Comparison of ENCODE assay signal across 1 cellular context in genomic region chr1:155273134-155273982, GRCh38.
TF ChIP-seq lines count a peak whose summit lies in the region.

Gene CLK2, minus strand, starts transcription at chr1:155273504. Its CDS starts 2,527 bp downstream, at chr1:155270977.

TF ChIP-seq in HepG2, 621 proteins besides CTCF, POLR2A, EP300 and RAD21 (continued from another document and continues in another):
- TF ChIP-seq ZNF691 (CRISPR knock-in tag; IDR thresholded peaks at IDR 0.05; ENCODE audit: borderline replicate concordance, low read depth) (0 out of 2 replicates have a peak, but pooled peaks have one; percentile 48), ZNF629 (CRISPR knock-in tag; conservative IDR thresholded peaks at IDR 0.05) (no peak), SP4 (CRISPR knock-in tag; IDR thresholded peaks at IDR 0.05) (peak; percentile 90), KDM5A (IDR thresholded peaks at IDR 0.05; ENCODE audit: borderline replicate concordance, low read length) (peak; percentile 70; the same call in 1 of the 2 replicates), ZNF619 (CRISPR knock-in tag; IDR thresholded peaks at IDR 0.05) (no peak), STAT5B (CRISPR knock-in tag; IDR thresholded peaks at IDR 0.05) (no peak), KAT8 (CRISPR knock-in tag; IDR thresholded peaks at IDR 0.05) (peak; percentile 92), PHB2 (IDR thresholded peaks at IDR 0.05; ENCODE audit: partially characterized antibody) (no peak), ARNT (IDR thresholded peaks at IDR 0.05) (no peak), ZNF232 (CRISPR knock-in tag; IDR thresholded peaks at IDR 0.05; ENCODE audit: borderline replicate concordance) (no peak), PHF20 (CRISPR knock-in tag; IDR thresholded peaks at IDR 0.05) (peak; percentile 80), ATF7 (IDR thresholded peaks at IDR 0.05) (no peak), ATF7 (CRISPR knock-in tag; IDR thresholded peaks at IDR 0.05) (no peak), TEAD2 (CRISPR knock-in tag; IDR thresholded peaks at IDR 0.05) (no peak), RBFOX2 (IDR thresholded peaks at IDR 0.05; ENCODE audit: low read depth, low read length) (peak; percentile 93), PCBP1 (IDR thresholded peaks at IDR 0.05; ENCODE audit: borderline replicate concordance, low read depth, low read length) (no peak), TBX2 (CRISPR knock-in tag; IDR thresholded peaks at IDR 0.05; ENCODE audit: borderline replicate concordance) (peak; percentile 69), ZNF343 (CRISPR knock-in tag; IDR thresholded peaks at IDR 0.05) (no peak), MYC (CRISPR knock-in tag; IDR thresholded peaks at IDR 0.05; ENCODE audit: borderline replicate concordance) (peak; percentile 98), GABPB1 (CRISPR knock-in tag; IDR thresholded peaks at IDR 0.05) (peak; percentile 90), ZNF30 (CRISPR knock-in tag; IDR thresholded peaks at IDR 0.05) (no peak), NBN (conservative IDR thresholded peaks at IDR 0.05) (no peak), AGO2 (optimal IDR thresholded peaks at IDR 0.05; ENCODE audit: low read depth, low read length) (peak; percentile 40), HNRNPK (IDR thresholded peaks at IDR 0.05; ENCODE audit: low read depth, low read length, poor library complexity, severe bottlenecking) (peak; percentile 82), CC2D1A (CRISPR knock-in tag; IDR thresholded peaks at IDR 0.05) (no peak), ESRRA (CRISPR knock-in tag; IDR thresholded peaks at IDR 0.05; ENCODE audit: low read depth) (no peak), ELF3 (CRISPR knock-in tag; IDR thresholded peaks at IDR 0.05) (peak; percentile 78), NR2C2 (CRISPR knock-in tag; IDR thresholded peaks at IDR 0.05; ENCODE audit: borderline replicate concordance) (peak; percentile 84), ZC3H13 (CRISPR knock-in tag; IDR thresholded peaks at IDR 0.05) (no peak), HMGXB4 (CRISPR knock-in tag; IDR thresholded peaks at IDR 0.05; ENCODE audit: borderline replicate concordance in 1 of 2, low read depth in 1 of 2) (peak in 1 of 2 experiments; percentile 77; a peak in 3 of 4 replicates), THYN1 (CRISPR knock-in tag; IDR thresholded peaks at IDR 0.05; ENCODE audit: borderline replicate concordance, low read depth) (no peak), TP53 (CRISPR knock-in tag; conservative IDR thresholded peaks at IDR 0.05) (no peak), ZNF7 (CRISPR knock-in tag; IDR thresholded peaks at IDR 0.05) (no peak), SIN3A (IDR thresholded peaks at IDR 0.05; ENCODE audit: borderline replicate concordance, low read depth, low read length) (peak; percentile 78; the same call in 1 of the 2 replicates), FOXO1 (CRISPR knock-in tag; IDR thresholded peaks at IDR 0.05) (no peak; the same call in 1 of the 2 replicates), MEIS2 (CRISPR knock-in tag; IDR thresholded peaks at IDR 0.05) (peak; percentile 78; the same call in 1 of the 2 replicates), ZNF878 (CRISPR knock-in tag; IDR thresholded peaks at IDR 0.05) (peak; percentile 82), MTERF4 (CRISPR knock-in tag; IDR thresholded peaks at IDR 0.05) (no peak; the same call in 1 of the 2 replicates), NFE2 (CRISPR knock-in tag; IDR thresholded peaks at IDR 0.05) (no peak), SMAD9 (CRISPR knock-in tag; IDR thresholded peaks at IDR 0.05) (no peak), ZNF274 (CRISPR knock-in tag; IDR thresholded peaks at IDR 0.05) (peak; percentile 84; the same call in 1 of the 2 replicates), ETV5 (CRISPR knock-in tag; IDR thresholded peaks at IDR 0.05; ENCODE audit: borderline replicate concordance) (peak; percentile 91), TOPORS (CRISPR knock-in tag; IDR thresholded peaks at IDR 0.05) (no peak; the same call in 1 of the 2 replicates), CREB1 (IDR thresholded peaks at IDR 0.05) (peak; percentile 72), CREB1 (CRISPR knock-in tag; IDR thresholded peaks at IDR 0.05) (no peak; the same call in 1 of the 2 replicates), POLR2G (IDR thresholded peaks at IDR 0.05; ENCODE audit: low read depth, low read length) (peak; percentile 89), ZNF816 (CRISPR knock-in tag; IDR thresholded peaks at IDR 0.05; ENCODE audit: borderline replicate concordance) (no peak; the same call in 1 of the 2 replicates), NFYB (CRISPR knock-in tag; IDR thresholded peaks at IDR 0.05) (peak; percentile 68), USF2 (IDR thresholded peaks at IDR 0.05; ENCODE audit: low read depth, low read length) (peak; percentile 75), USF2 (CRISPR knock-in tag; IDR thresholded peaks at IDR 0.05; ENCODE audit: borderline replicate concordance) (peak; percentile 89; the same call in 1 of the 2 replicates), ZNF180 (CRISPR knock-in tag; IDR thresholded peaks at IDR 0.05; ENCODE audit: borderline replicate concordance, low read depth) (no peak), ZNF331 (CRISPR knock-in tag; IDR thresholded peaks at IDR 0.05) (peak; percentile 42; the same call in 1 of the 2 replicates), ZNF83 (CRISPR knock-in tag; IDR thresholded peaks at IDR 0.05; ENCODE audit: borderline replicate concordance) (no peak), MEIS1 (CRISPR knock-in tag; IDR thresholded peaks at IDR 0.05; ENCODE audit: borderline replicate concordance) (0 out of 2 replicates have a peak, but pooled peaks have one; percentile 72), TGIF2 (CRISPR knock-in tag; IDR thresholded peaks at IDR 0.05) (peak; percentile 81), KLF11 (CRISPR knock-in tag; IDR thresholded peaks at IDR 0.05) (no peak), ARNTL (CRISPR knock-in tag; IDR thresholded peaks at IDR 0.05) (peak; percentile 80), HOXA3 (CRISPR knock-in tag; IDR thresholded peaks at IDR 0.05) (peak; percentile 89), ZNF446 (CRISPR knock-in tag; IDR thresholded peaks at IDR 0.05) (peak; percentile 66; the same call in 1 of the 2 replicates)
- TF ChIP-seq, protein P1, sequence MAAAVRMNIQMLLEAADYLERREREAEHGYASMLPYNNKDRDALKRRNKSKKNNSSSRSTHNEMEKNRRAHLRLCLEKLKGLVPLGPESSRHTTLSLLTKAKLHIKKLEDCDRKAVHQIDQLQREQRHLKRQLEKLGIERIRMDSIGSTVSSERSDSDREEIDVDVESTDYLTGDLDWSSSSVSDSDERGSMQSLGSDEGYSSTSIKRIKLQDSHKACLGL (CRISPR knock-in tag; IDR thresholded peaks at IDR 0.05) = 0 out of 2 replicates have a peak, but pooled peaks have one; percentile 20
- TF ChIP-seq, protein P2, sequence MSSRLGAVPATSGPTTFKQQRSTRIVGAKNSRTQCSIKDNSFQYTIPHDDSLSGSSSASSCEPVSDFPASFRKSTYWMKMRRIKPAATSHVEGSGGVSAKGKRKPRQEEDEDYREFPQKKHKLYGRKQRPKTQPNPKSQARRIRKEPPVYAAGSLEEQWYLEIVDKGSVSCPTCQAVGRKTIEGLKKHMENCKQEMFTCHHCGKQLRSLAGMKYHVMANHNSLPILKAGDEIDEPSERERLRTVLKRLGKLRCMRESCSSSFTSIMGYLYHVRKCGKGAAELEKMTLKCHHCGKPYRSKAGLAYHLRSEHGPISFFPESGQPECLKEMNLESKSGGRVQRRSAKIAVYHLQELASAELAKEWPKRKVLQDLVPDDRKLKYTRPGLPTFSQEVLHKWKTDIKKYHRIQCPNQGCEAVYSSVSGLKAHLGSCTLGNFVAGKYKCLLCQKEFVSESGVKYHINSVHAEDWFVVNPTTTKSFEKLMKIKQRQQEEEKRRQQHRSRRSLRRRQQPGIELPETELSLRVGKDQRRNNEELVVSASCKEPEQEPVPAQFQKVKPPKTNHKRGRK (CRISPR knock-in tag; IDR thresholded peaks at IDR 0.05) = no peak
- TF ChIP-seq, protein P3, sequence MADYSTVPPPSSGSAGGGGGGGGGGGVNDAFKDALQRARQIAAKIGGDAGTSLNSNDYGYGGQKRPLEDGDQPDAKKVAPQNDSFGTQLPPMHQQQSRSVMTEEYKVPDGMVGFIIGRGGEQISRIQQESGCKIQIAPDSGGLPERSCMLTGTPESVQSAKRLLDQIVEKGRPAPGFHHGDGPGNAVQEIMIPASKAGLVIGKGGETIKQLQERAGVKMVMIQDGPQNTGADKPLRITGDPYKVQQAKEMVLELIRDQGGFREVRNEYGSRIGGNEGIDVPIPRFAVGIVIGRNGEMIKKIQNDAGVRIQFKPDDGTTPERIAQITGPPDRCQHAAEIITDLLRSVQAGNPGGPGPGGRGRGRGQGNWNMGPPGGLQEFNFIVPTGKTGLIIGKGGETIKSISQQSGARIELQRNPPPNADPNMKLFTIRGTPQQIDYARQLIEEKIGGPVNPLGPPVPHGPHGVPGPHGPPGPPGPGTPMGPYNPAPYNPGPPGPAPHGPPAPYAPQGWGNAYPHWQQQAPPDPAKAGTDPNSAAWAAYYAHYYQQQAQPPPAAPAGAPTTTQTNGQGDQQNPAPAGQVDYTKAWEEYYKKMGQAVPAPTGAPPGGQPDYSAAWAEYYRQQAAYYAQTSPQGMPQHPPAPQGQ (CRISPR knock-in tag; IDR thresholded peaks at IDR 0.05; ENCODE audit: borderline replicate concordance) = no peak
- TF ChIP-seq, protein P4, sequence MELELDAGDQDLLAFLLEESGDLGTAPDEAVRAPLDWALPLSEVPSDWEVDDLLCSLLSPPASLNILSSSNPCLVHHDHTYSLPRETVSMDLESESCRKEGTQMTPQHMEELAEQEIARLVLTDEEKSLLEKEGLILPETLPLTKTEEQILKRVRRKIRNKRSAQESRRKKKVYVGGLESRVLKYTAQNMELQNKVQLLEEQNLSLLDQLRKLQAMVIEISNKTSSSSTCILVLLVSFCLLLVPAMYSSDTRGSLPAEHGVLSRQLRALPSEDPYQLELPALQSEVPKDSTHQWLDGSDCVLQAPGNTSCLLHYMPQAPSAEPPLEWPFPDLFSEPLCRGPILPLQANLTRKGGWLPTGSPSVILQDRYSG (CRISPR knock-in tag; IDR thresholded peaks at IDR 0.05) = no peak
- TF ChIP-seq, protein P5, sequence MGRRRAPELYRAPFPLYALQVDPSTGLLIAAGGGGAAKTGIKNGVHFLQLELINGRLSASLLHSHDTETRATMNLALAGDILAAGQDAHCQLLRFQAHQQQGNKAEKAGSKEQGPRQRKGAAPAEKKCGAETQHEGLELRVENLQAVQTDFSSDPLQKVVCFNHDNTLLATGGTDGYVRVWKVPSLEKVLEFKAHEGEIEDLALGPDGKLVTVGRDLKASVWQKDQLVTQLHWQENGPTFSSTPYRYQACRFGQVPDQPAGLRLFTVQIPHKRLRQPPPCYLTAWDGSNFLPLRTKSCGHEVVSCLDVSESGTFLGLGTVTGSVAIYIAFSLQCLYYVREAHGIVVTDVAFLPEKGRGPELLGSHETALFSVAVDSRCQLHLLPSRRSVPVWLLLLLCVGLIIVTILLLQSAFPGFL (CRISPR knock-in tag; IDR thresholded peaks at IDR 0.05) = no peak
